In genomic region chr3:34260266-34260990, GRCh38 we compare ENCODE assay signal across 8 cellular contexts.
A peak's percentile ranks its signal among the peaks of the same experiment; 100 is the strongest.
DNase-seq lines count a peak whose midpoint lies in the region; ATAC-seq and TF ChIP-seq lines count a peak whose summit lies in the region.

No MANE protein-coding gene starts in this region.

- POLR2A ChIA-PET in HEK293T (lab: Yijun Ruan, JAX): no interaction called here

- intact Hi-C loops in thyroid gland (cut with DNase I): no loop called here

- DNase-seq in NCI-H748 (lab: John Stamatoyannopoulos, UW; ENCODE audit: unreplicated experiment): peak; percentile 31
- DNase-seq in NCI-H748 treated with DMSO at 0.1 percent for 48 hours (lab: John Stamatoyannopoulos, UW): no peak
- peak; percentile 45 for DNase-seq in HEK293T (ENCODE audit: extremely low spot score)
- DNase-seq in NCI-H460 (ENCODE audit: extremely low read depth, low read depth): peak; percentile 32
- DNase-seq in cerebellar cortex (ENCODE audit: low spot score): peak; percentile 86
- DNase-seq in thyroid gland: peak; percentile 26 to 34

- no peaks in the 10 kb centered on the region for H3K9me3 ChIP-seq in liver (ENCODE audit: control insufficient read depth in 4 of 4, low read length in 3 of 4)
- no peaks in the 10 kb centered on the region for H3K9me3 ChIP-seq in thyroid gland

- H3K27ac ChIP-seq in liver (ENCODE audit: low read depth in 1 of 2, low read length in 2 of 2) (no peak overlapping the region), thyroid gland (no peak overlapping the region)

- peaks cover 0 to 3% (median 0%) of the 10 kb centered on the region in 4 donors for H3K27me3 ChIP-seq in liver (ENCODE audit: control insufficient read depth in 4 of 4, insufficient read depth in 4 of 4, low read length in 3 of 4)
- H3K27me3 ChIP-seq in thyroid gland: no peaks in the 10 kb centered on the region

- CTCF ChIA-PET in HEK293T (lab: Yijun Ruan, JAX): interaction anchor here (0.6 to 2.5 kb wide), 13 partner anchors 9 to 1648 kb away, joined by 3 to 13 read pairs (median 4); no protein-coding TSS in a partner anchor

- ATAC-seq in HG02588 (IDR thresholded peaks at IDR 0.05; ENCODE audit: unreplicated experiment): no peak

- TF ChIP-seq RAD21 in liver (IDR thresholded peaks at IDR 0.05): peak; percentile 65 to 74

- no peak overlapping the region for H3K9ac ChIP-seq in liver (ENCODE audit: low read depth in 1 of 2, low read length in 2 of 2)

- TF ChIP-seq CTCF in liver (IDR thresholded peaks at IDR 0.05; ENCODE audit: low read depth, low read length, missing input control) (peak; percentile 44), thyroid gland (IDR thresholded peaks at IDR 0.05) (peak in 1 of 6 experiments; percentile 47)

- H3K4me3 ChIP-seq in liver (ENCODE audit: low read depth in 1 of 3, low read length in 3 of 3) (no peak overlapping the region), thyroid gland (replicated peaks in 1 of 3) (no peak overlapping the region)

- no peak for TF ChIP-seq POLR2A in thyroid gland (IDR thresholded peaks at IDR 0.05)

- no peaks in the 10 kb centered on the region for H3K4me1 ChIP-seq in liver (ENCODE audit: control insufficient read depth in 4 of 4, insufficient read depth in 4 of 4, low read length in 3 of 4)
- no peaks in the 10 kb centered on the region for H3K4me1 ChIP-seq in thyroid gland

- 77% methylated on average over 2 of the region's 2 CpGs for WGBS in liver
- WGBS in thyroid gland, 2 donors: 82 to 85% methylated on average over 2 of the region's 2 CpGs

- H3K36me3 ChIP-seq in liver (ENCODE audit: control insufficient read depth in 4 of 4, insufficient read depth in 3 of 4, low read depth in 1 of 4, low read length in 3 of 4): no peaks in the 10 kb centered on the region
- H3K36me3 ChIP-seq in thyroid gland: no peaks in the 10 kb centered on the region

TF ChIP-seq in HEK293T, 16 proteins besides CTCF, POLR2A, EP300 and RAD21:
- TF ChIP-seq SP1 (IDR thresholded peaks at IDR 0.05) (no peak), LEF1 (IDR thresholded peaks at IDR 0.05; ENCODE audit: borderline replicate concordance) (no peak)
TF ChIP-seq in HEK293T: peak in this region for 0.

TF ChIP-seq in liver, 16 proteins besides CTCF, POLR2A, EP300 and RAD21:
- TF ChIP-seq GABPA (IDR thresholded peaks at IDR 0.05 in 1 of 2, conservative IDR thresholded peaks at IDR 0.05 in 1 of 2): no peak
- no peak for TF ChIP-seq JUND (IDR thresholded peaks at IDR 0.05)
- no peak for TF ChIP-seq TAF1 (conservative IDR thresholded peaks at IDR 0.05)
- TF ChIP-seq REST (IDR thresholded peaks at IDR 0.05): no peak
- TF ChIP-seq FOXA2 (IDR thresholded peaks at IDR 0.05): no peak
- TF ChIP-seq ATF3 (IDR thresholded peaks at IDR 0.05): no peak
- no peak for TF ChIP-seq MAX (IDR thresholded peaks at IDR 0.05)
- TF ChIP-seq NR2F2 (IDR thresholded peaks at IDR 0.05): no peak
- TF ChIP-seq YY1 (IDR thresholded peaks at IDR 0.05): no peak
- TF ChIP-seq ZBTB33 (IDR thresholded peaks at IDR 0.05): no peak
- no peak for TF ChIP-seq RXRA (IDR thresholded peaks at IDR 0.05)
- no peak for TF ChIP-seq HNF4G (IDR thresholded peaks at IDR 0.05)
- no peak for TF ChIP-seq HNF4A (conservative IDR thresholded peaks at IDR 0.05)
- TF ChIP-seq EGR1 (IDR thresholded peaks at IDR 0.05; ENCODE audit: low read depth in 2 of 2): no peak
- TF ChIP-seq SP1 (IDR thresholded peaks at IDR 0.05): no peak
- no peak for TF ChIP-seq FOXA1 (IDR thresholded peaks at IDR 0.05)
